Comparison of ENCODE assay signal across 1 cellular context in the genomic region with DNA sequence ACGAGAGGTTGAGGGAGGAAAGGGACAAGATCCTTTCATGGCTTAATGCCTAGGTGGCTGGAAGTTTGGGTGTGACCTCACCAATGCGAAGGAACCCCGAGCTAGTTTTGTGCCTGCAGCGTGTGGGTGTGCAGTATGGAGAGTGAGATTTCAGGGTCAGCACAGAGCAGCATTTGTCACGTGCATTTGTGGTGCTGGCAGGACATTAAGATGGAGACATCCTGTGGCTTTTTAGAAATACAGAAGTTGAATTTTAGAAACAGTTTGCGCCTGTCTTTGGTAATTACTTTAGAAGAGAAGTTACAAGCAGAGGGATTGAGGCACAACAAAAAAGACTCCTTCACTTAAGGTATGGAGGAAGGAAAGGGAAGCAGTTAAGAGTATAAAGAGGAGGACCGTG.
TF ChIP-seq lines count a peak whose summit lies in the region.

No MANE protein-coding gene starts in this region.

TF ChIP-seq in IMR-90, 13 proteins besides CTCF, POLR2A, EP300 and RAD21:
- TF ChIP-seq, protein P1, sequence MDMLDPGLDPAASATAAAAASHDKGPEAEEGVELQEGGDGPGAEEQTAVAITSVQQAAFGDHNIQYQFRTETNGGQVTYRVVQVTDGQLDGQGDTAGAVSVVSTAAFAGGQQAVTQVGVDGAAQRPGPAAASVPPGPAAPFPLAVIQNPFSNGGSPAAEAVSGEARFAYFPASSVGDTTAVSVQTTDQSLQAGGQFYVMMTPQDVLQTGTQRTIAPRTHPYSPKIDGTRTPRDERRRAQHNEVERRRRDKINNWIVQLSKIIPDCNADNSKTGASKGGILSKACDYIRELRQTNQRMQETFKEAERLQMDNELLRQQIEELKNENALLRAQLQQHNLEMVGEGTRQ (IDR thresholded peaks at IDR 0.05; ENCODE audit: low read depth, low read length) = no peak
- TF ChIP-seq SMC3 (IDR thresholded peaks at IDR 0.05; ENCODE audit: low read depth, low read length) (no peak), BHLHE40 (IDR thresholded peaks at IDR 0.05; ENCODE audit: low read depth, low read length) (no peak), MAFK (IDR thresholded peaks at IDR 0.05; ENCODE audit: low read depth, low read length) (no peak), MAZ (IDR thresholded peaks at IDR 0.05; ENCODE audit: borderline replicate concordance, low read depth, low read length) (no peak), NFE2L2 (IDR thresholded peaks at IDR 0.05; ENCODE audit: low read depth, low read length) (no peak), RCOR1 (IDR thresholded peaks at IDR 0.05; ENCODE audit: insufficient replicate concordance, low read length) (no peak), FOS (IDR thresholded peaks at IDR 0.05; ENCODE audit: low read depth, low read length) (no peak)
